37 cellular contexts compared by ENCODE assay signal in the genomic region with DNA sequence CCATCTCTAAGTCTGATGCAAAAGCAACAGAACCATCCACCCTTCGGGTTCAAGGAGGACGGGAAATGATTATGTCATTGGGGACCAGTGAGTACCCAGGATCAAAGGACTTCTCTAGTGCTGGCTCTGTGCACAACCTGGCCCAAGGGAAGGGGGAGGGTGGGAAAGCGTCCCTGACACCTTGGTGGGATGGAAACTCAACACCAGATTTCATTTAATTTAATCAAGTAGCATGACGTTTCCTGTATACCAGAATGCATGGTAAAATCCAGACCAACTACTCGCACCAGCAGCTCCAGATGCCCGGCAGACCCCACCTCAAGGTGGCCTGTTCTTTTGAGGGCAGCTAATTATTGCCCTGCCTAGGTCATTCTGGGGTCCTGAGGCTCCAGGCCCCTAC.
"Had no signal": no experiment of that assay in that cellular context is flagged by ENCODE, and none has a peak within 500 bp of the region (broad histone marks: within the 10 kb centered on the region; RNA-seq: fewer than 3 reads in every experiment).

No MANE protein-coding gene starts in this region.

- H3K4me1 Mint-ChIP-seq: activated B cell treated with CpG ODN at 0.5 μM for 24 hours; activated CD4-positive, alpha-beta T cell treated with anti-CD3 and anti-CD28 coated beads, Interleukin-2, amount 10 ng/mL, durations not matched to agents 24 days and 14 days; activated naive CD8-positive, alpha-beta T cell treated with anti-CD3 and anti-CD28 coated beads for 36 hours; activated T-helper 17 cell treated with anti-CD3 and anti-CD28 coated beads, Interleukin-2, amount 50 U/mL, for 72 hours had no signal

- H3K9me3 ChIP-seq: adrenal gland, body of pancreas, breast epithelium had no signal

- ATAC-seq: activated CD8-positive, alpha-beta T cell treated with anti-CD3 and anti-CD28 coated beads for 36 hours; activated naive CD4-positive, alpha-beta T cell treated with anti-CD3 and anti-CD28 coated beads, Interleukin-2, amount 50 U/mL, for 72 hours; activated T-cell treated with anti-CD3 and anti-CD28 coated beads, Interleukin-2, amount 50 U/mL, for 4 hours; activated T-cell treated with anti-CD3 and anti-CD28 coated beads, Interleukin-2, amount 50 U/mL, for 72 hours; activated T-helper 17 cell treated with anti-CD3 and anti-CD28 coated beads, Interleukin-2, amount 50 U/mL, for 72 hours; body of pancreas had no signal

- H3K9me3 Mint-ChIP-seq: activated B cell treated with CpG ODN at 0.5 μM for 24 hours; activated CD4-positive, alpha-beta memory T cell treated with anti-CD3 and anti-CD28 coated beads for 36 hours; activated CD4-positive, alpha-beta T cell treated with anti-CD3 and anti-CD28 coated beads, Interleukin-2, amount 10 ng/mL, durations not matched to agents 24 days and 14 days; activated CD8-positive, alpha-beta T cell treated with anti-CD3 and anti-CD28 coated beads for 36 hours; activated naive CD4-positive, alpha-beta T cell treated with anti-CD3 and anti-CD28 coated beads for 36 hours; activated naive CD4-positive, alpha-beta T cell treated with anti-CD3 and anti-CD28 coated beads, Interleukin-2, amount 50 U/mL, for 72 hours; activated naive CD8-positive, alpha-beta T cell treated with anti-CD3 and anti-CD28 coated beads for 36 hours; activated T-cell treated with anti-CD3 and anti-CD28 coated beads, Interleukin-2, amount 50 U/mL, for 4 hours; activated T-cell treated with anti-CD3 and anti-CD28 coated beads, Interleukin-2, amount 50 U/mL, for 72 hours; activated T-helper 1 cell treated with anti-CD3 and anti-CD28 coated beads, Interleukin-12 subunit alpha, Interleukin-12 subunit beta, Interleukin-2, Interleukin-4 antibody, amounts not matched to agents 30 ng/mL and 10 ng/mL and 1 ng/mL, durations not matched to agents 14 hours and 24 hours and 36 hours; activated T-helper 17 cell treated with anti-CD3 and anti-CD28 coated beads, Interleukin-2, amount 50 U/mL, for 72 hours; T-helper 1 cell treated with Interleukin-12 subunit alpha and Interleukin-12 subunit beta and Interleukin-4 antibody, amounts not matched to agents 30 μg/mL and 1 μg/mL, for 36 hours; T-helper 2 cell treated with Interferon-gamma antibody and Interleukin-4, amounts not matched to agents 5 μg/mL and 100 μg/mL, for 36 hours had no signal

- DNase-seq: activated B cell treated with CpG ODN at 0.5 μM for 24 hours; activated CD4-positive, alpha-beta memory T cell treated with anti-CD3 and anti-CD28 coated beads for 36 hours; activated CD4-positive, alpha-beta T cell treated with anti-CD3 and anti-CD28 coated beads for 4 hours; activated CD4-positive, alpha-beta T cell treated with anti-CD3 and anti-CD28 coated beads, Interleukin-2, amount 10 ng/mL, durations not matched to agents 24 days and 14 days; activated CD4-positive, alpha-beta T cell treated with anti-CD3 and anti-CD28 coated beads, Interleukin-2, amount 50 U/mL, for 1 hour; activated CD4-positive, alpha-beta T cell treated with anti-CD3 and anti-CD28 coated beads, Interleukin-2, amount 50 U/mL, for 4 hours; activated CD4-positive, CD25-positive, alpha-beta regulatory T cell treated with anti-CD3 and anti-CD28 coated beads, Interleukin-2, amount 50 U/mL, for 72 hours; activated CD8-positive, alpha-beta memory T cell treated with anti-CD3 and anti-CD28 coated beads, Interleukin-2, amount 50 U/mL, for 4 hours; activated CD8-positive, alpha-beta T cell treated with anti-CD3 and anti-CD28 coated beads for 36 hours; activated effector memory CD4-positive, alpha-beta T cell treated with anti-CD3 and anti-CD28 coated beads, Interleukin-2, amount 50 U/mL, for 16 hours; activated gamma-delta T cell treated with Interleukin-2 at 50 U/mL for 16 hours; activated naive CD4-positive, alpha-beta T cell; activated naive CD4-positive, alpha-beta T cell treated with anti-CD3 and anti-CD28 coated beads for 36 hours; activated naive CD4-positive, alpha-beta T cell treated with anti-CD3 and anti-CD28 coated beads, Interleukin-2, amount 50 U/mL, for 16 hours; activated naive CD8-positive, alpha-beta T cell treated with anti-CD3 and anti-CD28 coated beads for 36 hours; activated T-cell treated with anti-CD3 and anti-CD28 coated beads for 4 hours; activated T-cell treated with anti-CD3 and anti-CD28 coated beads, Interleukin-2, amount 50 U/mL, for 1 hour; activated T-cell treated with anti-CD3 and anti-CD28 coated beads, Interleukin-2, amount 50 U/mL, for 4 hours; activated T-cell treated with anti-CD3 and anti-CD28 coated beads, Interleukin-2, amount 50 U/mL, for 72 hours; adrenal gland; amniotic stem cell; aorta; body of pancreas; brain microvascular endothelial cell; central memory CD4-positive, alpha-beta T cell; T-helper 1 cell; T-helper 2 cell; T-helper 9 cell had no signal

- H3K27ac Mint-ChIP-seq: activated B cell treated with CpG ODN at 0.5 μM for 24 hours; activated CD4-positive, alpha-beta memory T cell treated with anti-CD3 and anti-CD28 coated beads for 36 hours; activated CD4-positive, alpha-beta T cell treated with anti-CD3 and anti-CD28 coated beads, Interleukin-2, amount 10 ng/mL, durations not matched to agents 24 days and 14 days; activated CD8-positive, alpha-beta T cell treated with anti-CD3 and anti-CD28 coated beads for 36 hours; activated naive CD4-positive, alpha-beta T cell treated with anti-CD3 and anti-CD28 coated beads for 36 hours; activated naive CD8-positive, alpha-beta T cell treated with anti-CD3 and anti-CD28 coated beads for 36 hours; activated T-cell treated with anti-CD3 and anti-CD28 coated beads, Interleukin-2, amount 50 U/mL, for 72 hours; activated T-helper 1 cell treated with anti-CD3 and anti-CD28 coated beads, Interleukin-12 subunit alpha, Interleukin-12 subunit beta, Interleukin-2, Interleukin-4 antibody, amounts not matched to agents 30 ng/mL and 10 ng/mL and 1 ng/mL, durations not matched to agents 14 hours and 24 hours and 36 hours; activated T-helper 17 cell treated with anti-CD3 and anti-CD28 coated beads, Interleukin-2, amount 50 U/mL, for 72 hours; T-helper 1 cell treated with Interleukin-12 subunit alpha and Interleukin-12 subunit beta and Interleukin-4 antibody, amounts not matched to agents 30 μg/mL and 1 μg/mL, for 36 hours; T-helper 2 cell treated with Interferon-gamma antibody and Interleukin-4, amounts not matched to agents 5 μg/mL and 100 μg/mL, for 36 hours had no signal

- H3K4me3 Mint-ChIP-seq: activated B cell treated with CpG ODN at 0.5 μM for 24 hours; activated CD4-positive, alpha-beta memory T cell treated with anti-CD3 and anti-CD28 coated beads for 36 hours; activated CD4-positive, alpha-beta T cell treated with anti-CD3 and anti-CD28 coated beads, Interleukin-2, amount 10 ng/mL, durations not matched to agents 24 days and 14 days; activated CD8-positive, alpha-beta T cell treated with anti-CD3 and anti-CD28 coated beads for 36 hours; activated naive CD4-positive, alpha-beta T cell treated with anti-CD3 and anti-CD28 coated beads for 36 hours; activated naive CD8-positive, alpha-beta T cell treated with anti-CD3 and anti-CD28 coated beads for 36 hours; activated T-cell treated with anti-CD3 and anti-CD28 coated beads, Interleukin-2, amount 50 U/mL, for 4 hours; activated T-cell treated with anti-CD3 and anti-CD28 coated beads, Interleukin-2, amount 50 U/mL, for 72 hours; activated T-helper 1 cell treated with anti-CD3 and anti-CD28 coated beads, Interleukin-12 subunit alpha, Interleukin-12 subunit beta, Interleukin-2, Interleukin-4 antibody, amounts not matched to agents 30 ng/mL and 10 ng/mL and 1 ng/mL, durations not matched to agents 14 hours and 24 hours and 36 hours; activated T-helper 17 cell treated with anti-CD3 and anti-CD28 coated beads, Interleukin-2, amount 50 U/mL, for 72 hours; T-helper 1 cell treated with Interleukin-12 subunit alpha and Interleukin-12 subunit beta and Interleukin-4 antibody, amounts not matched to agents 30 μg/mL and 1 μg/mL, for 36 hours; T-helper 2 cell treated with Interferon-gamma antibody and Interleukin-4, amounts not matched to agents 5 μg/mL and 100 μg/mL, for 36 hours had no signal

- H3K27me3 Mint-ChIP-seq: activated B cell treated with CpG ODN at 0.5 μM for 24 hours; activated CD4-positive, alpha-beta T cell treated with anti-CD3 and anti-CD28 coated beads, Interleukin-2, amount 10 ng/mL, durations not matched to agents 24 days and 14 days; activated naive CD8-positive, alpha-beta T cell treated with anti-CD3 and anti-CD28 coated beads for 36 hours; activated T-helper 17 cell treated with anti-CD3 and anti-CD28 coated beads, Interleukin-2, amount 50 U/mL, for 72 hours had no signal

- H3K36me3 Mint-ChIP-seq: activated CD4-positive, alpha-beta memory T cell treated with anti-CD3 and anti-CD28 coated beads for 36 hours; activated naive CD4-positive, alpha-beta T cell treated with anti-CD3 and anti-CD28 coated beads, Interleukin-2, amount 50 U/mL, for 72 hours; activated naive CD8-positive, alpha-beta T cell treated with anti-CD3 and anti-CD28 coated beads for 36 hours had no signal

- H3K4me3 ChIP-seq: adrenal gland, body of pancreas, breast epithelium had no signal

- H3K27ac ChIP-seq: adrenal gland, body of pancreas, brain microvascular endothelial cell, breast epithelium, VCaP had no signal

- H3K4me1 ChIP-seq: adrenal gland, body of pancreas, breast epithelium had no signal

- FAIRE-seq: astrocyte, TTC549 had no signal

- H3K27me3 ChIP-seq: adrenal gland, body of pancreas, brain microvascular endothelial cell, breast epithelium had no signal

- H3K36me3 ChIP-seq: adrenal gland, brain microvascular endothelial cell, breast epithelium had no signal
